In genomic region chr13:47903836-47904235, GRCh38 we compare ENCODE assay signal across 11 cellular contexts.
DNase-seq lines count a peak whose midpoint lies in the region; ATAC-seq and TF ChIP-seq lines count a peak whose summit lies in the region.
"Had no signal": no experiment of that assay in that cellular context is flagged by ENCODE, and none has a peak within 500 bp of the region (broad histone marks: within the 10 kb centered on the region; RNA-seq: fewer than 3 reads in every experiment).

No MANE protein-coding gene starts in this region.

- 51 to 56% methylated on average over 6 of the region's 6 CpGs for WGBS in transverse colon (ENCODE audit: low coverage in 1 of 2), 2 donors

- ATAC-seq in HG03469 (IDR thresholded peaks at IDR 0.05; ENCODE audit: unreplicated experiment) = no peak
- ATAC-seq: T-cell had no signal

- 0 out of 2 replicates have a peak overlapping the region, but pooled peaks have one; percentile 2 for H3K4me3 ChIP-seq in BLaER1
- peak overlapping the region; percentile 28 for H3K4me3 ChIP-seq in MG63
- H3K4me3 ChIP-seq in astrocyte of the spinal cord (ENCODE audit: low read depth, low read length) = no peak overlapping the region
- peak overlapping the region; percentile 37 for H3K4me3 ChIP-seq in mononuclear cell (ENCODE audit: low read length)
- peak overlapping the region in 1 of 4 donors; percentile 30 for H3K4me3 ChIP-seq in transverse colon

- H3K27me3 ChIP-seq in BLaER1 (no peaks in the 10 kb centered on the region), MG63 (no peaks in the 10 kb centered on the region), mononuclear cell (ENCODE audit: insufficient read depth, low read length) (no peaks in the 10 kb centered on the region), transverse colon (no peaks in the 10 kb centered on the region)

- H3K27ac ChIP-seq in BLaER1 (no peak overlapping the region), transverse colon (no peak overlapping the region)

- TF ChIP-seq CTCF in astrocyte of the spinal cord (IDR thresholded peaks at IDR 0.05; ENCODE audit: low read depth, low read length) (no peak), transverse colon (IDR thresholded peaks at IDR 0.05) (no peak)

- no peaks in the 10 kb centered on the region for H3K36me3 ChIP-seq in BLaER1
- no peaks in the 10 kb centered on the region for H3K36me3 ChIP-seq in MG63
- no peaks in the 10 kb centered on the region for H3K36me3 ChIP-seq in transverse colon

- no peak for TF ChIP-seq POLR2A in transverse colon (IDR thresholded peaks at IDR 0.05)

- in situ Hi-C loops in astrocyte of the spinal cord (cut with HindIII; ENCODE audit: low sequenced_read_pairs) = no loop called here
- in situ Hi-C loops in transverse colon (cut with MboI; ENCODE audit: low pct_ligation_motif_present in 1 of 4, low pct_unique_long_range_greater_than_20kb in 1 of 4, low sequenced_read_pairs in 3 of 4) = no loop called here
- in situ Hi-C loops in KBM-7 (cut with MboI; ENCODE audit: low pct_unique_long_range_greater_than_20kb, low sequenced_read_pairs) = no loop called here

- TF ChIP-seq EP300 in transverse colon (IDR thresholded peaks at IDR 0.05; ENCODE audit: low read depth) = no peak

- H3K4me1 ChIP-seq in BLaER1 = no peaks in the 10 kb centered on the region; the same call in 1 of the 2 replicates
- no peaks in the 10 kb centered on the region for H3K4me1 ChIP-seq in mononuclear cell (ENCODE audit: insufficient read depth, low read length)
- no peaks in the 10 kb centered on the region for H3K4me1 ChIP-seq in transverse colon

- H3K9ac ChIP-seq in BLaER1 = no peak overlapping the region

- H3K9me3 ChIP-seq in BLaER1 (peaks cover 8% of the 10 kb centered on the region), MG63 (no peaks in the 10 kb centered on the region), mononuclear cell (ENCODE audit: low read depth, low read length) (no peaks in the 10 kb centered on the region), transverse colon (no peaks in the 10 kb centered on the region)

- peak overlapping the region; percentile 35 for H3K4me2 ChIP-seq in BLaER1

- DNase-seq in MG63 (no peak), astrocyte of the spinal cord (ENCODE audit: low read depth, low spot score) (peak; percentile 48), NCI-H345 treated with DMSO at 0.1 percent for 48 hours (lab: John Stamatoyannopoulos, UW; ENCODE audit: unreplicated experiment) (no peak), transverse colon (no peak), KBM-7 (no peak)
- DNase-seq: NCI-H1048; stimulated activated CD4-positive, alpha-beta T cell treated with anti-CD3 and anti-CD28 coated beads, Interleukin-1b, Interleukin-23, amount 100 ng/mL, for 48 hours had no signal

- intact Hi-C loops in transverse colon (cut with DNase I; ENCODE audit: low total_unique reads) = no loop called here

- H4K20me1 ChIP-seq in BLaER1 = no peaks in the 10 kb centered on the region
